ENCODE assay signal across 22 cellular contexts in the genomic region with DNA sequence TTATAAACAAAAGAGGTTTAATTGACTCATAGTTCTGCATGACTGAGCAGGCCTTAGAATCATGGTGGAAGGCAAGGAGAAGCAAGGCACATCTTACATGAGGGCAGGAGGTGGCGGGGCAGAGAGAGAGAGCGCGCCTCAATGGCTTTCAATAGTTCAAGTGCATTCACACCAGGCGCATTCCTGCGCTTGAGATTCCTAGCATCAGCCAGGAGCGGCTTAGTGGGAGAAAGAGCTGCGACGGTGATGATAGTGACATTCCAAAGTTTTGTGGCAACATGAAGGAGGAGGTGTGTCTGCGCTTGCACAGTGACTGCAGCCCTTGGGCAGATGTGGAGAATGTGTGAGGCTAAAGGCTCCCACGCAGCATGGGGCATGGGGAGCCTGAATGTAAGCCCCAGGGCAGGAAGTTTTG. TPM values are rescaled to one million over a fixed set of nuclear protein-coding genes. Genes with fewer than 3 reads are reported as not detected.
DNase-seq lines count a peak whose midpoint lies in the region; ATAC-seq and TF ChIP-seq lines count a peak whose summit lies in the region.
"Had no signal": no experiment of that assay in that cellular context is flagged by ENCODE, and none has a peak within 500 bp of the region (broad histone marks: within the 10 kb centered on the region; RNA-seq: fewer than 3 reads in every experiment).

No MANE protein-coding gene starts in this region.

- peaks cover 0 to 3% (median 0%) of the 10 kb centered on the region in 6 donors for H3K4me1 ChIP-seq in spleen

- H3K27ac Mint-ChIP-seq in natural killer cell = no peak overlapping the region
- no peak overlapping the region for H3K27ac Mint-ChIP-seq in T-helper 2 cell treated with Interferon-gamma antibody and Interleukin-4, amounts not matched to agents 5 μg/mL and 100 μg/mL, for 36 hours
- H3K27ac Mint-ChIP-seq: naive B cell had no signal

- no peaks in the 10 kb centered on the region for H3K36me3 ChIP-seq in spleen
- H3K36me3 ChIP-seq: brain microvascular endothelial cell had no signal

- H3K4me3 ChIP-seq in spleen = no peak overlapping the region

- H3K27me3 Mint-ChIP-seq in natural killer cell (ENCODE audit: low read depth in 2 of 2) = peaks cover 0 to 5% of the 10 kb centered on the region in 2 donors
- H3K27me3 Mint-ChIP-seq in T-helper 2 cell treated with Interferon-gamma antibody and Interleukin-4, amounts not matched to agents 5 μg/mL and 100 μg/mL, for 36 hours (ENCODE audit: low read depth) = peaks cover 3% of the 10 kb centered on the region
- H3K27me3 Mint-ChIP-seq: stimulated activated naive CD8-positive, alpha-beta T cell treated with anti-CD3 and anti-CD28 coated beads, Interleukin-15, amount 100 ng/mL, for 72 hours had no signal

- no peaks in the 10 kb centered on the region for H3K36me3 Mint-ChIP-seq in natural killer cell
- no peaks in the 10 kb centered on the region for H3K36me3 Mint-ChIP-seq in T-helper 2 cell treated with Interferon-gamma antibody and Interleukin-4, amounts not matched to agents 5 μg/mL and 100 μg/mL, for 36 hours (ENCODE audit: low read depth)
- H3K36me3 Mint-ChIP-seq: activated naive CD4-positive, alpha-beta T cell treated with anti-CD3 and anti-CD28 coated beads, Interleukin-2, amount 50 U/mL, for 72 hours; naive B cell had no signal

- no peak for TF ChIP-seq POLR2A in spleen (IDR thresholded peaks at IDR 0.05)

- peak; percentile 19 for DNase-seq in DMS53 (lab: John Stamatoyannopoulos, UW)
- no peak for DNase-seq in DMS53 treated with DMSO at 0.1 percent for 48 hours (lab: John Stamatoyannopoulos, UW; ENCODE audit: unreplicated experiment)
- peak; percentile 78 for DNase-seq in astrocyte of the hippocampus (ENCODE audit: low read depth, low spot score)
- DNase-seq in left kidney (ENCODE audit: low read depth, low spot score) = peak; percentile 10
- DNase-seq in spleen = peak; percentile 14
- DNase-seq in natural killer cell = no peak
- DNase-seq in T-helper 2 cell treated with Interferon-gamma antibody and Interleukin-4, amounts not matched to agents 5 μg/mL and 100 μg/mL, for 36 hours (ENCODE audit: low spot score) = no peak
- no peak for DNase-seq in activated T-cell treated with anti-CD3 and anti-CD28 coated beads for 4 hours
- DNase-seq: AML-193; brain microvascular endothelial cell; erythroblast; GOT3; naive B cell; NCI-H526; OCI-M1; stimulated activated CD4-positive, alpha-beta T cell treated with anti-CD3 and anti-CD28 coated beads, Interleukin-2, amount 100 ng/mL, for 48 hours; stimulated activated naive CD8-positive, alpha-beta T cell treated with anti-CD3 and anti-CD28 coated beads, Interleukin-15, amount 100 ng/mL, for 72 hours; T1000 had no signal

- WGBS in spleen, 5 donors = 86 to 98% (median 95%) methylated on average over 10 of the region's 10 CpGs

- no peak overlapping the region for H3K4me3 Mint-ChIP-seq in natural killer cell
- H3K4me3 Mint-ChIP-seq in T-helper 2 cell treated with Interferon-gamma antibody and Interleukin-4, amounts not matched to agents 5 μg/mL and 100 μg/mL, for 36 hours = no peak overlapping the region
- H3K4me3 Mint-ChIP-seq: naive B cell; stimulated activated naive CD8-positive, alpha-beta T cell treated with anti-CD3 and anti-CD28 coated beads, Interleukin-15, amount 100 ng/mL, for 72 hours had no signal

- no peak overlapping the region for H3K27ac ChIP-seq in spleen
- H3K27ac ChIP-seq: 22Rv1, brain microvascular endothelial cell had no signal

- no peak for TF ChIP-seq CTCF in spleen (IDR thresholded peaks at IDR 0.05 in 8 of 11, conservative IDR thresholded peaks at IDR 0.05 in 3 of 11)
- TF ChIP-seq CTCF in natural killer cell (IDR thresholded peaks at IDR 0.05) = no peak

- intact Hi-C loops in spleen (cut with DNase I; ENCODE audit: low total_unique reads) (no loop called here), natural killer cell (cut with micrococcal nuclease) (no loop called here)

- no peaks in the 10 kb centered on the region for H3K4me1 Mint-ChIP-seq in natural killer cell
- no peaks in the 10 kb centered on the region for H3K4me1 Mint-ChIP-seq in T-helper 2 cell treated with Interferon-gamma antibody and Interleukin-4, amounts not matched to agents 5 μg/mL and 100 μg/mL, for 36 hours (ENCODE audit: low read depth)
- H3K4me1 Mint-ChIP-seq: naive B cell; stimulated activated naive CD8-positive, alpha-beta T cell treated with anti-CD3 and anti-CD28 coated beads, Interleukin-15, amount 100 ng/mL, for 72 hours had no signal

- H3K27me3 ChIP-seq in spleen (replicated peaks in 1 of 7) = no peaks in the 10 kb centered on the region
- H3K27me3 ChIP-seq: brain microvascular endothelial cell had no signal

- no peaks in the 10 kb centered on the region for H3K9me3 Mint-ChIP-seq in natural killer cell
- no peaks in the 10 kb centered on the region for H3K9me3 Mint-ChIP-seq in T-helper 2 cell treated with Interferon-gamma antibody and Interleukin-4, amounts not matched to agents 5 μg/mL and 100 μg/mL, for 36 hours
- H3K9me3 Mint-ChIP-seq: activated naive CD4-positive, alpha-beta T cell treated with anti-CD3 and anti-CD28 coated beads, Interleukin-2, amount 50 U/mL, for 72 hours; stimulated activated naive CD8-positive, alpha-beta T cell treated with anti-CD3 and anti-CD28 coated beads, Interleukin-15, amount 100 ng/mL, for 72 hours had no signal

- H3K9me3 ChIP-seq in spleen = no peaks in the 10 kb centered on the region

- no peak for ATAC-seq in natural killer cell
- ATAC-seq: activated naive CD4-positive, alpha-beta T cell treated with anti-CD3 and anti-CD28 coated beads, Interleukin-2, amount 50 U/mL, for 72 hours; SK-N-SH treated with all-trans-retinoic acid at 6 μM for 48 hours; stimulated activated naive CD8-positive, alpha-beta T cell treated with anti-CD3 and anti-CD28 coated beads, Interleukin-15, amount 100 ng/mL, for 72 hours had no signal

RNA-seq across cellular contexts. Expression of gene EMILIN3, which starts 25.0 kb away (rescaled TPM):
- total RNA-seq in spleen = not detected
- polyA plus RNA-seq in spleen = under 1 TPM; 0.03 to 0.32 (median 0.07) TPM
- total RNA-seq in natural killer cell = not detected
- total RNA-seq: LHCN-M2 had no signal

RNA-seq across cellular contexts. Expression of gene LPIN3, which starts 51.0 kb away (rescaled TPM):
- 1 to 10 TPM; 2.5 to 9.6 (median 4.4) TPM for total RNA-seq in spleen
- polyA plus RNA-seq in spleen = 1 to 10 TPM; 2.7 to 8.9 (median 4.1) TPM
- under 1 TPM in 2 of 3 donors, not detected in 1; 0.07 to 0.28 TPM for total RNA-seq in natural killer cell

Comparison
In these comparisons a context has a peak if more than half of its experiments do, and no peak if none do; other contexts are left out.
1. DNase-seq: peak in DMS53 (single experiment), astrocyte of the hippocampus (single experiment), left kidney (single experiment) and spleen (single experiment); none in DMS53 treated with DMSO at 0.1 percent for 48 hours (single experiment), natural killer cell (single experiment), T-helper 2 cell treated with Interferon-gamma antibody and Interleukin-4, amounts not matched to agents 5 μg/mL and 100 μg/mL, for 36 hours (single experiment) and activated T-cell treated with anti-CD3 and anti-CD28 coated beads for 4 hours (single experiment).